10 cellular contexts compared by ENCODE assay signal in genomic region chr9:110016340-110016739, GRCh38.
A peak's percentile ranks its signal among the peaks of the same experiment; 100 is the strongest.
DNase-seq lines count a peak whose midpoint lies in the region; ATAC-seq and TF ChIP-seq lines count a peak whose summit lies in the region.
"Had no signal": no experiment of that assay in that cellular context is flagged by ENCODE, and none has a peak within 500 bp of the region (broad histone marks: within the 10 kb centered on the region; RNA-seq: fewer than 3 reads in every experiment).

No MANE protein-coding gene starts in this region.

- H3K27me3 ChIP-seq in lung (ENCODE audit: control insufficient read depth, insufficient read depth): no peaks in the 10 kb centered on the region
- H3K27me3 ChIP-seq in uterus: no peaks in the 10 kb centered on the region

- H3K9me3 ChIP-seq in lung (ENCODE audit: control insufficient read depth in 2 of 2, insufficient read depth in 1 of 2, low read length in 1 of 2): no peaks in the 10 kb centered on the region
- no peaks in the 10 kb centered on the region for H3K9me3 ChIP-seq in uterus
- H3K9me3 ChIP-seq: Caco-2 had no signal

- DNase-seq in AG10803 (ENCODE audit: low read depth) (peak; percentile 61), LHCN-M2 (ENCODE audit: low read depth) (peak; percentile 71), brain pericyte (ENCODE audit: low read depth, low spot score) (peak; percentile 36), lung (ENCODE audit: low spot score) (no peak), NCI-H526 treated with DMSO at 0.1 percent for 48 hours (lab: John Stamatoyannopoulos, UW) (no peak), uterus (no peak)
- no peak for DNase-seq in stimulated activated naive CD4-positive, alpha-beta T cell treated with Interleukin-2 at 50 U/mL for 16 hours (lab: John Stamatoyannopoulos, UW)
- DNase-seq: Caco-2, GOT3 had no signal

- no peaks in the 10 kb centered on the region for H3K36me3 ChIP-seq in lung (ENCODE audit: control insufficient read depth in 2 of 2, insufficient read depth in 2 of 2, low read length in 2 of 2)
- H3K36me3 ChIP-seq in uterus: no peaks in the 10 kb centered on the region

- peaks cover 0 to 9% of the 10 kb centered on the region in 2 donors for H3K4me1 ChIP-seq in lung (ENCODE audit: control insufficient read depth in 2 of 2, insufficient read depth in 2 of 2, low read length in 2 of 2)
- H3K4me1 ChIP-seq in uterus: no peaks in the 10 kb centered on the region
- H3K4me1 ChIP-seq: Caco-2 had no signal

- H3K4me3 ChIP-seq in AG10803 (ENCODE audit: low read length) (no peak overlapping the region), lung (no peak overlapping the region), uterus (no peak overlapping the region)

- ATAC-seq in lung (ENCODE audit: insufficient read depth, low FRiP score): peak; percentile 66
- no peak for ATAC-seq in HG03442 (IDR thresholded peaks at IDR 0.05; ENCODE audit: unreplicated experiment)

- TF ChIP-seq CTCF in AG10803 (conservative IDR thresholded peaks at IDR 0.05; ENCODE audit: low read length) (no peak), lung (IDR thresholded peaks at IDR 0.05; ENCODE audit: control extremely low read depth, extremely low read depth) (no peak), uterus (IDR thresholded peaks at IDR 0.05) (no peak)

- no peak for TF ChIP-seq POLR2A in uterus (IDR thresholded peaks at IDR 0.05)

- WGBS in lung, 2 donors: 84 to 85% methylated on average over 2 of the region's 2 CpGs

- H3K27ac ChIP-seq in lung (ENCODE audit: low read depth in 1 of 2, low read length in 1 of 2) (peak overlapping the region in 1 of 2 donors; percentile 72), uterus (peak overlapping the region in 1 of 2 donors; percentile 30)

- intact Hi-C loops in uterus (cut with DNase I; ENCODE audit: low total_unique reads): no loop called here

Comparison
In these comparisons a context has a peak if more than half of its experiments do, and no peak if none do; other contexts are left out.
1. DNase-seq: peak in AG10803 (single experiment), LHCN-M2 (single experiment) and brain pericyte (single experiment); none in lung (single experiment), NCI-H526 treated with DMSO at 0.1 percent for 48 hours (single experiment), stimulated activated naive CD4-positive, alpha-beta T cell treated with Interleukin-2 at 50 U/mL for 16 hours (single experiment) and uterus (0 of 2).